In the genomic region with DNA sequence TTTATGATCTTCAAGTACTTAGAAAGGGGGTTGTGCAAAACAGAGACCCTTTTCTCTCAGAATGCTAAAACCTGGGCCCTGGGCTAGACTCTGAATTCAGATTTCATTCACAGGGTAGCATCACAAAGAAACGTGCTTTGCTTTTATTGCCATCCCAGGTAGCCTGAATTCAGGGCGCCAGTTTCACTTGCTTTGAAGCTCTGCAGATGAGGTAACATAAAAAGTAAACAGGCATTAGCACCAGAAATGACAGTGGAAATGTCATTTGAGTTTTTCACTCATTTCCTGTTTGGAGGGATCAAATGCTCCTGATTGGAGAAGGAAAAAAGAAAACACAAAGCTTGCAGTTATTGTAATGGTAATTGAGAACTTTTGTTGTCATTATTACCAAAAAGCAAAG, we compare ENCODE assay signal across 25 cellular contexts. TPM values are rescaled to one million over a fixed set of nuclear protein-coding genes. Genes with fewer than 3 reads are reported as not detected.
"Had no signal": no experiment of that assay in that cellular context is flagged by ENCODE, and none has a peak within 500 bp of the region (broad histone marks: within the 10 kb centered on the region; RNA-seq: fewer than 3 reads in every experiment).

No MANE protein-coding gene starts in this region.

- H3K9me3 Mint-ChIP-seq: activated T-cell treated with anti-CD3 and anti-CD28 coated beads, Interleukin-2, amount 50 U/mL, for 72 hours; memory B cell; neural crest cell had no signal

- H3K9me3 ChIP-seq: adrenal gland, body of pancreas, esophagus muscularis mucosa, heart right ventricle, right atrium auricular region, spleen, tibial nerve had no signal

- H3K27ac Mint-ChIP-seq: activated naive CD8-positive, alpha-beta T cell; activated T-cell treated with anti-CD3 and anti-CD28 coated beads, Interleukin-2, amount 50 U/mL, for 72 hours; memory B cell; naive thymus-derived CD8-positive, alpha-beta T cell had no signal

- H3K4me3 Mint-ChIP-seq: activated naive CD8-positive, alpha-beta T cell; activated T-cell treated with anti-CD3 and anti-CD28 coated beads, Interleukin-2, amount 50 U/mL, for 72 hours; memory B cell had no signal

- H3K36me3 ChIP-seq: adrenal gland, esophagus muscularis mucosa, heart right ventricle, right atrium auricular region, spleen, tibial nerve had no signal

- ATAC-seq: activated T-cell treated with anti-CD3 and anti-CD28 coated beads, Interleukin-2, amount 50 U/mL, for 72 hours; body of pancreas; foreskin keratinocyte; heart right ventricle; naive thymus-derived CD8-positive, alpha-beta T cell had no signal

- H3K27me3 ChIP-seq: adrenal gland, body of pancreas, right atrium auricular region had no signal

- H3K27ac ChIP-seq: adrenal gland, body of pancreas, esophagus muscularis mucosa, foreskin keratinocyte, parathyroid adenoma, right atrium auricular region, spleen, tibial nerve, VCaP had no signal

- H3K9ac ChIP-seq: parathyroid adenoma had no signal

- H2AFZ ChIP-seq: parathyroid adenoma had no signal

- H3K4me3 ChIP-seq: adrenal gland, body of pancreas, esophagus muscularis mucosa, heart right ventricle, right atrium auricular region, spleen, tibial nerve had no signal

- H3K4me1 Mint-ChIP-seq: memory B cell had no signal

- DNase-seq: activated naive CD4-positive, alpha-beta T cell treated with Interleukin-2 at 50 U/mL for 16 hours; activated T-cell treated with anti-CD3 and anti-CD28 coated beads for 4 hours; activated T-cell treated with anti-CD3 and anti-CD28 coated beads, Interleukin-2, amount 50 U/mL, for 72 hours; adrenal gland; aorta; body of pancreas; dermis blood vessel endothelial cell; effector CD4-positive, alpha-beta T cell; foreskin keratinocyte; heart right ventricle; midbrain; naive thymus-derived CD8-positive, alpha-beta T cell; nucleus accumbens; spleen; T-helper 9 cell had no signal

- H3K4me1 ChIP-seq: foreskin keratinocyte, parathyroid adenoma had no signal

- H3K79me2 ChIP-seq: parathyroid adenoma had no signal

- H3K36me3 Mint-ChIP-seq: activated naive CD8-positive, alpha-beta T cell; memory B cell; naive thymus-derived CD8-positive, alpha-beta T cell had no signal

RNA-seq across cellular contexts. Expression of gene SYPL2, which starts 2.6 kb away (rescaled TPM):
- total RNA-seq: dermis blood vessel endothelial cell; foreskin keratinocyte; glomerular endothelial cell; naive thymus-derived CD8-positive, alpha-beta T cell; pulmonary artery endothelial cell had no signal
- polyA plus RNA-seq: foreskin keratinocyte had no signal
